ENCODE assay signal across 8 cellular contexts in genomic region chr21:39445339-39446269, GRCh38. TPM values are rescaled to one million over a fixed set of nuclear protein-coding genes. Genes with fewer than 3 reads are reported as not detected.
DNase-seq lines count a peak whose midpoint lies in the region; ATAC-seq and TF ChIP-seq lines count a peak whose summit lies in the region.

LCA5L (minus strand) TSS chr21:39445778; CDS start chr21:39428493, 17,285 bp downstream.

- peaks cover 6% of the 10 kb centered on the region for H3K79me1 ChIP-seq in trophoblast cell (ENCODE audit: low read length)

- H3K27me3 Mint-ChIP-seq in activated naive CD8-positive, alpha-beta T cell treated with anti-CD3 and anti-CD28 coated beads, Interleukin-2, amount 10 ng/mL, durations not matched to agents 7 days and 5 days = peaks cover 18% of the 10 kb centered on the region

- H3K4me1 ChIP-seq in cardiac muscle cell (ENCODE audit: low read depth) = peaks cover 26% of the 10 kb centered on the region
- H3K4me1 ChIP-seq in trophoblast cell (ENCODE audit: control insufficient read depth in 1 of 2, insufficient read depth in 2 of 2, low read length in 2 of 2) = peaks cover 4 to 5% of the 10 kb centered on the region in 2 experiments
- H3K4me1 ChIP-seq in transverse colon = peaks cover 0 to 13% (median 8%) of the 10 kb centered on the region in 4 donors

- peak within 1 kb of the TSS; percentile 94 for H4K8ac ChIP-seq in trophoblast cell (ENCODE audit: low read depth, low read length)

- H3K27me3 ChIP-seq in cardiac muscle cell = no peaks in the 10 kb centered on the region
- H3K27me3 ChIP-seq in trophoblast cell (ENCODE audit: insufficient read depth, low read length) = no peaks in the 10 kb centered on the region
- no peaks in the 10 kb centered on the region for H3K27me3 ChIP-seq in transverse colon

- peak within 1 kb of the TSS; percentile 49 for H3K4ac ChIP-seq in trophoblast cell (ENCODE audit: low read depth, low read length)

- H3K4me1 Mint-ChIP-seq in activated naive CD8-positive, alpha-beta T cell treated with anti-CD3 and anti-CD28 coated beads, Interleukin-2, amount 10 ng/mL, durations not matched to agents 7 days and 5 days = peaks cover 8% of the 10 kb centered on the region

- peak within 1 kb of the TSS; percentile 79 for H2BK120ac ChIP-seq in trophoblast cell (ENCODE audit: insufficient read depth, low read length, poor library complexity)

- H3K27ac ChIP-seq in cardiac muscle cell (peak within 1 kb of the TSS; percentile 100), trophoblast cell (ENCODE audit: low read depth, low read length) (peak within 1 kb of the TSS; percentile 83), transverse colon (peak within 1 kb of the TSS; percentile 83 to 93 (median 91))

- peak within 1 kb of the TSS; percentile 75 for H2BK5ac ChIP-seq in trophoblast cell (ENCODE audit: low read depth, low read length, poor library complexity)

- H3K36me3 ChIP-seq in cardiac muscle cell (no peaks in the 10 kb centered on the region), trophoblast cell (ENCODE audit: control insufficient read depth in 1 of 2, insufficient read depth in 2 of 2, low read length in 2 of 2) (no peaks in the 10 kb centered on the region), transverse colon (no peaks in the 10 kb centered on the region)

- H2BK12ac ChIP-seq in trophoblast cell (ENCODE audit: low read length) = no peak within 1 kb of the TSS

- H3K79me2 ChIP-seq in trophoblast cell (ENCODE audit: control insufficient read depth, insufficient read depth, low read length, poor library complexity) = peaks cover 5% of the 10 kb centered on the region

- ATAC-seq in HG02623 (IDR thresholded peaks at IDR 0.05; ENCODE audit: unreplicated experiment) = peak; percentile 90
- ATAC-seq in activated naive CD8-positive, alpha-beta T cell treated with anti-CD3 and anti-CD28 coated beads, Interleukin-2, amount 10 ng/mL, durations not matched to agents 7 days and 5 days (ENCODE audit: low read depth) = peak; percentile 90

- H3K9me3 Mint-ChIP-seq in activated naive CD8-positive, alpha-beta T cell treated with anti-CD3 and anti-CD28 coated beads, Interleukin-2, amount 10 ng/mL, durations not matched to agents 7 days and 5 days = no peaks in the 10 kb centered on the region

- H3K4me2 ChIP-seq in trophoblast cell (ENCODE audit: low read length) = peak within 1 kb of the TSS; percentile 93

- intact Hi-C loops in transverse colon (cut with DNase I; ENCODE audit: low total_unique reads) = no loop called here

- peak within 1 kb of the TSS; percentile 80 for H3K27ac Mint-ChIP-seq in activated naive CD8-positive, alpha-beta T cell treated with anti-CD3 and anti-CD28 coated beads, Interleukin-2, amount 10 ng/mL, durations not matched to agents 7 days and 5 days

- H4K91ac ChIP-seq in trophoblast cell (ENCODE audit: low read depth, low read length) = peak within 1 kb of the TSS; percentile 89

- TF ChIP-seq EP300 in transverse colon (IDR thresholded peaks at IDR 0.05; ENCODE audit: low read depth) = no peak

- peak within 1 kb of the TSS; percentile 93 for H3K14ac ChIP-seq in trophoblast cell (ENCODE audit: low read length)

- peak within 1 kb of the TSS; percentile 81 for H4K12ac ChIP-seq in trophoblast cell (ENCODE audit: low read depth, low read length)

- peak within 1 kb of the TSS; percentile 51 for H2AK5ac ChIP-seq in trophoblast cell (ENCODE audit: low read length)

- peak; percentile 34; the same call in 2 of the 3 replicates for TF ChIP-seq CTCF in GM12872 (IDR thresholded peaks at IDR 0.05; ENCODE audit: insufficient read depth, low read depth, low read length)
- TF ChIP-seq CTCF in cardiac muscle cell (IDR thresholded peaks at IDR 0.05; ENCODE audit: low read depth, low read length) = no peak
- TF ChIP-seq CTCF in transverse colon (IDR thresholded peaks at IDR 0.05) = no peak

- H3K4me3 ChIP-seq in cardiac muscle cell = peak within 1 kb of the TSS; percentile 90
- peak within 1 kb of the TSS; percentile 82 for H3K4me3 ChIP-seq in trophoblast cell (ENCODE audit: low read depth, low read length)
- H3K4me3 ChIP-seq in transverse colon = peak within 1 kb of the TSS; percentile 60 to 97 (median 83)

- H3K9me3 ChIP-seq in cardiac muscle cell (ENCODE audit: low read depth) (no peaks in the 10 kb centered on the region), trophoblast cell (ENCODE audit: insufficient read depth, low read depth, low read length) (no peaks in the 10 kb centered on the region), transverse colon (no peaks in the 10 kb centered on the region)

- WGBS in trophoblast cell (ENCODE audit: extremely low coverage, insufficient coverage, insufficient read length) = no CpG with 5 or more reads among the region's 82 CpGs
- WGBS in transverse colon (ENCODE audit: low coverage in 1 of 2), 2 donors = 0 to 1% methylated on average over 9 to 50 of the region's 82 CpGs

- peak within 1 kb of the TSS; percentile 87 for H3K9ac ChIP-seq in trophoblast cell (ENCODE audit: low read length)

- POLR2A ChIA-PET in activated naive CD8-positive, alpha-beta T cell treated with anti-CD3 and anti-CD28 coated beads, Interleukin-2, amount 10 ng/mL, durations not matched to agents 7 days and 5 days (lab: Charles Lee) = interaction anchor here (1.0 kb wide), 1 partner anchor 97 kb away, joined by 7 read pairs; the partner anchor contains the start of gene HMGN1

- DNase-seq in NCI-H1092 (lab: John Stamatoyannopoulos, UW) (peak; percentile 93), SKM-1 (lab: John Stamatoyannopoulos, UW; ENCODE audit: unreplicated experiment) (peak; percentile 86), cardiac muscle cell (ENCODE audit: low read depth in 1 of 2, low spot score in 1 of 2) (peak; percentile 94 to 97), trophoblast cell (peak; percentile 95 to 98), transverse colon (peak; percentile 93)
- peak; percentile 97 for DNase-seq in activated naive CD8-positive, alpha-beta T cell treated with anti-CD3 and anti-CD28 coated beads, Interleukin-2, amount 10 ng/mL, durations not matched to agents 7 days and 5 days

- H3K18ac ChIP-seq in trophoblast cell (ENCODE audit: low read length) = peak within 1 kb of the TSS; percentile 84

- peak; percentile 71 for TF ChIP-seq POLR2A in transverse colon (IDR thresholded peaks at IDR 0.05)

- no peak within 1 kb of the TSS for H3K23ac ChIP-seq in trophoblast cell (ENCODE audit: low read length)

- in situ Hi-C loops in transverse colon (cut with MboI; ENCODE audit: low pct_ligation_motif_present in 1 of 4, low pct_unique_long_range_greater_than_20kb in 1 of 4, low sequenced_read_pairs in 3 of 4) = no loop called here

- H3K4me3 Mint-ChIP-seq in activated naive CD8-positive, alpha-beta T cell treated with anti-CD3 and anti-CD28 coated beads, Interleukin-2, amount 10 ng/mL, durations not matched to agents 7 days and 5 days = peak within 1 kb of the TSS; percentile 93

- no peaks in the 10 kb centered on the region for H3K36me3 Mint-ChIP-seq in activated naive CD8-positive, alpha-beta T cell treated with anti-CD3 and anti-CD28 coated beads, Interleukin-2, amount 10 ng/mL, durations not matched to agents 7 days and 5 days

- peak within 1 kb of the TSS; percentile 76 for H2AFZ ChIP-seq in trophoblast cell (ENCODE audit: insufficient read depth, low read length, poor library complexity)

RNA-seq across cellular contexts. Expression of gene LCA5L, which starts in this region (rescaled TPM):
- total RNA-seq in activated naive CD8-positive, alpha-beta T cell treated with anti-CD3 and anti-CD28 coated beads, Interleukin-2, amount 10 ng/mL, durations not matched to agents 7 days and 5 days = not detected
- 2.0 and 2.9 TPM in 2 replicates for total RNA-seq in cardiac muscle cell
- 3.4 and 5.0 TPM in 2 replicates for polyA plus RNA-seq in cardiac muscle cell
- polyA plus RNA-seq in trophoblast cell (2013) = 0.47 and 0.78 TPM in 2 replicates
- under 1 TPM in 2 of 4 donors, not detected in 2; 0.55 to 0.79 TPM for total RNA-seq in transverse colon

Comparison
In these comparisons a context has a peak if more than half of its experiments do, and no peak if none do; other contexts are left out.
1. Peak in every context shown above with its lines: DNase-seq, ATAC-seq, H3K4me3 ChIP-seq and H3K27ac ChIP-seq.
2. Peak in DNase-seq and ATAC-seq in activated naive CD8-positive, alpha-beta T cell treated with anti-CD3 and anti-CD28 coated beads, Interleukin-2, amount 10 ng/mL, durations not matched to agents 7 days and 5 days; RNA of the gene not detected or under 1 TPM.
3. Peak in DNase-seq, H3K4me3 ChIP-seq and H3K27ac ChIP-seq in transverse colon; RNA of the gene not detected or under 1 TPM.